12 cellular contexts compared by ENCODE assay signal in the genomic region with DNA sequence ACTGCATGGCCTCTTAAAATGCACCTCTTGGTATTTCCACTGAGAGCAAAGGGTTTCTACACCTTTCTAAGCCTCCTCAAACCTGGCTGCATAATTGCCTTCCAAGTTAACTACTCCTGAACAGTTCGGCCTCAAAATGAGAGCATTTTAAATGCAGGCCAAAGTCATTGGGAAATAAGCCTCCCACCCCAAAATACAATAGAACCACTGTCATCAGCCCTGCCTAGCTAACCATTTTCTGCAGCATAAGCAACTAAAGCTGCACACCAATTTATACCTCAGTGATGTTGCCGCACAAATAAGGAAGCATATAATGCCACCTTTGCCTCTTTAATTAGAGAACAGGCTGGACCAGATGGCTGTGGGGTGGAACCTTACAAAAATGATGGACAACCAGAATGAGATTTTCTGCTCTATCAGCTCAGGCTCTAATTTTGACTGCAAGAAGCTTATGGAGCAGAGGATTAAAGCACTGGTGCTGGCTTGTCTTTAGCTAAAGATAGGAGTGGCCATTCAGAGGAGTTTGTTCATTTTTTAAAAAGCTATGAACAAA. TPM values are rescaled to one million over a fixed set of nuclear protein-coding genes. Genes with fewer than 3 reads are reported as not detected.
DNase-seq lines count a peak whose midpoint lies in the region; ATAC-seq and TF ChIP-seq lines count a peak whose summit lies in the region.
"Had no signal": no experiment of that assay in that cellular context is flagged by ENCODE, and none has a peak within 500 bp of the region (broad histone marks: within the 10 kb centered on the region; RNA-seq: fewer than 3 reads in every experiment).

No MANE protein-coding gene starts in this region.

- H3K4me1 Mint-ChIP-seq in T-cell = peaks cover 25 to 36% (median 28%) of the 10 kb centered on the region in 3 donors
- peaks cover 18% of the 10 kb centered on the region for H3K4me1 Mint-ChIP-seq in activated CD4-positive, alpha-beta T cell treated with anti-CD3 and anti-CD28 coated beads, Interleukin-2, amount 10 ng/mL, durations not matched to agents 7 days and 5 days

- TF ChIP-seq CTCF in gastroesophageal sphincter (IDR thresholded peaks at IDR 0.05) = no peak
- TF ChIP-seq CTCF in stomach (IDR thresholded peaks at IDR 0.05) = no peak

- H3K36me3 ChIP-seq in gastroesophageal sphincter (peaks cover 0 to 61% of the 10 kb centered on the region in 2 donors), stomach (peaks cover 6 to 45% (median 41%) of the 10 kb centered on the region in 4 donors)

- intact Hi-C loops in stomach (cut with DNase I; ENCODE audit: low total_unique reads) = no loop called here

- H3K4me3 Mint-ChIP-seq in T-cell = peak overlapping the region in 2 of 3 donors; percentile 14 to 99
- no peak overlapping the region for H3K4me3 Mint-ChIP-seq in activated CD4-positive, alpha-beta T cell treated with anti-CD3 and anti-CD28 coated beads, Interleukin-2, amount 10 ng/mL, durations not matched to agents 7 days and 5 days

- H3K27ac Mint-ChIP-seq in T-cell = peak overlapping the region in 1 of 2 donors; percentile 24
- H3K27ac Mint-ChIP-seq in activated CD4-positive, alpha-beta T cell treated with anti-CD3 and anti-CD28 coated beads, Interleukin-2, amount 10 ng/mL, durations not matched to agents 7 days and 5 days = no peak overlapping the region

- H3K27me3 Mint-ChIP-seq in T-cell = no peaks in the 10 kb centered on the region
- no peaks in the 10 kb centered on the region for H3K27me3 Mint-ChIP-seq in activated CD4-positive, alpha-beta T cell treated with anti-CD3 and anti-CD28 coated beads, Interleukin-2, amount 10 ng/mL, durations not matched to agents 7 days and 5 days

- DNase-seq in DMS 273 (lab: John Stamatoyannopoulos, UW; ENCODE audit: unreplicated experiment) (peak; percentile 37), DMS 273 treated with DMSO at 0.1 percent for 48 hours (lab: John Stamatoyannopoulos, UW) (no peak), T-cell (no peak), stomach (no peak), epidermal melanocyte (ENCODE audit: insufficient read length, low spot score) (no peak)
- DNase-seq in activated CD4-positive, alpha-beta T cell treated with anti-CD3 and anti-CD28 coated beads, Interleukin-2, amount 10 ng/mL, durations not matched to agents 7 days and 5 days = no peak
- DNase-seq: 8988T; activated CD4-positive, alpha-beta T cell treated with anti-CD3 and anti-CD28 coated beads, Interleukin-2, amount 50 U/mL, for 48 hours; adrenal gland; effector memory CD4-positive, alpha-beta T cell had no signal

- H3K36me3 Mint-ChIP-seq in T-cell = no peaks in the 10 kb centered on the region
- H3K36me3 Mint-ChIP-seq in activated CD4-positive, alpha-beta T cell treated with anti-CD3 and anti-CD28 coated beads, Interleukin-2, amount 10 ng/mL, durations not matched to agents 7 days and 5 days (ENCODE audit: low read depth) = peaks cover 19% of the 10 kb centered on the region

- H3K27me3 ChIP-seq in gastroesophageal sphincter = no peaks in the 10 kb centered on the region
- H3K27me3 ChIP-seq in stomach = no peaks in the 10 kb centered on the region
- H3K27me3 ChIP-seq: adrenal gland had no signal

- WGBS in gastroesophageal sphincter (ENCODE audit: low coverage in 1 of 2), 2 donors = 42 to 70% methylated on average over 2 of the region's 2 CpGs
- 40 to 71% (median 63%) methylated on average over 2 of the region's 2 CpGs for WGBS in stomach, 5 donors

- POLR2A ChIA-PET in T-cell (lab: Charles Lee) = interaction anchor here in 1 of 2 donors (0.5 to 0.6 kb wide), 2 partner anchors 95 to 715 kb away, joined by 3 to 4 read pairs; no protein-coding TSS in a partner anchor
- POLR2A ChIA-PET in activated CD4-positive, alpha-beta T cell treated with anti-CD3 and anti-CD28 coated beads, Interleukin-2, amount 10 ng/mL, durations not matched to agents 7 days and 5 days (lab: Charles Lee) = no interaction called here

- H3K4me1 ChIP-seq in gastroesophageal sphincter (peaks cover 3 to 66% (median 32%) of the 10 kb centered on the region in 3 donors), stomach (peaks cover 26 to 57% (median 46%) of the 10 kb centered on the region in 4 donors)

- H3K4me3 ChIP-seq in gastroesophageal sphincter = peak overlapping the region in 1 of 2 donors; percentile 97
- H3K4me3 ChIP-seq in stomach = peak overlapping the region in 1 of 4 donors; percentile 9
- H3K4me3 ChIP-seq: adrenal gland had no signal

- ATAC-seq in T-cell (replicated peaks in 1 of 4) (no peak), gastroesophageal sphincter (no peak), GM19467 (IDR thresholded peaks at IDR 0.05; ENCODE audit: unreplicated experiment) (no peak)

- TF ChIP-seq POLR2A in gastroesophageal sphincter (IDR thresholded peaks at IDR 0.05) = no peak
- no peak for TF ChIP-seq POLR2A in stomach (IDR thresholded peaks at IDR 0.05)

- H3K27ac ChIP-seq in gastroesophageal sphincter (peak overlapping the region in 3 of 4 donors; percentile 100), stomach (peak overlapping the region in 4 of 5 donors; percentile 56 to 100 (median 99))

- H3K9me3 Mint-ChIP-seq in T-cell = no peaks in the 10 kb centered on the region
- H3K9me3 Mint-ChIP-seq in activated CD4-positive, alpha-beta T cell treated with anti-CD3 and anti-CD28 coated beads, Interleukin-2, amount 10 ng/mL, durations not matched to agents 7 days and 5 days = no peaks in the 10 kb centered on the region

- CTCF ChIA-PET in T-cell (lab: Charles Lee) = interaction anchor here in 1 of 2 donors (0.6 to 1.4 kb wide), 2 partner anchors 26 to 242 kb away, joined by 3 to 4 read pairs; partner anchors contain the start of gene PHF5A
- CTCF ChIA-PET in activated CD4-positive, alpha-beta T cell treated with anti-CD3 and anti-CD28 coated beads, Interleukin-2, amount 10 ng/mL, durations not matched to agents 7 days and 5 days (lab: Charles Lee) = interaction anchor here (1.1 kb wide), 1 partner anchor 21 kb away, joined by 4 read pairs; no protein-coding TSS in a partner anchor

- H3K9me3 ChIP-seq in gastroesophageal sphincter (no peaks in the 10 kb centered on the region), stomach (no peaks in the 10 kb centered on the region)
- H3K9me3 ChIP-seq: adrenal gland had no signal

- no peak for TF ChIP-seq EP300 in gastroesophageal sphincter (IDR thresholded peaks at IDR 0.05)
- no peak for TF ChIP-seq EP300 in stomach (IDR thresholded peaks at IDR 0.05)

RNA-seq across cellular contexts. Expression of gene TOB2, which starts 4.3 kb away (rescaled TPM):
- total RNA-seq in T-cell (10 to 100 TPM; 22.2 to 48.6 (median 37.9) TPM), gastroesophageal sphincter (100 to 1,000 TPM in 1 of 4 donors, 10 to 100 TPM in 3; 59.3 to 163 (median 84.1) TPM), stomach (10 to 100 TPM; 19.8 to 42.4 (median 31.5) TPM)
- 10 to 100 TPM; 11.0 to 17.1 (median 13.0) TPM for polyA plus RNA-seq in stomach
- 10 to 100 TPM; 31.4 to 35.1 TPM for total RNA-seq in activated CD4-positive, alpha-beta T cell treated with anti-CD3 and anti-CD28 coated beads, Interleukin-2, amount 10 ng/mL, durations not matched to agents 7 days and 5 days

RNA-seq across cellular contexts. Expression of gene PHF5A, which starts 26.2 kb away (rescaled TPM):
- total RNA-seq in T-cell = 10 to 100 TPM; 29.0 to 45.9 (median 38.0) TPM
- total RNA-seq in gastroesophageal sphincter = 10 to 100 TPM; 26.7 to 44.5 (median 39.2) TPM
- 10 to 100 TPM in 4 of 5 donors, under 1 TPM in 1; 0.58 to 54.5 (median 28.8) TPM for total RNA-seq in stomach
- 10 to 100 TPM; 42.8 to 51.9 (median 48.0) TPM for polyA plus RNA-seq in stomach
- 10 to 100 TPM; 63.6 to 64.8 TPM for total RNA-seq in activated CD4-positive, alpha-beta T cell treated with anti-CD3 and anti-CD28 coated beads, Interleukin-2, amount 10 ng/mL, durations not matched to agents 7 days and 5 days

RNA-seq across cellular contexts. Expression of gene ACO2, which starts 26.6 kb away (rescaled TPM):
- 10 to 100 TPM; 72.0 to 82.2 (median 77.0) TPM for total RNA-seq in T-cell
- total RNA-seq in gastroesophageal sphincter = 100 to 1,000 TPM; 115 to 227 (median 132) TPM
- 100 to 1,000 TPM in 3 of 5 donors, 10 to 100 TPM in 2; 87.0 to 238 (median 116) TPM for total RNA-seq in stomach
- polyA plus RNA-seq in stomach = 10 to 100 TPM; 46.6 to 51.5 (median 51.1) TPM
- total RNA-seq in activated CD4-positive, alpha-beta T cell treated with anti-CD3 and anti-CD28 coated beads, Interleukin-2, amount 10 ng/mL, durations not matched to agents 7 days and 5 days = 10 to 100 TPM; 73.4 to 77.9 TPM
